Comparison of ENCODE assay signal across 22 cellular contexts in genomic region chr2:101980368-101980767, GRCh38. TPM values are rescaled to one million over a fixed set of nuclear protein-coding genes. Genes with fewer than 3 reads are reported as not detected.
"Had no signal": no experiment of that assay in that cellular context is flagged by ENCODE, and none has a peak within 500 bp of the region (broad histone marks: within the 10 kb centered on the region; RNA-seq: fewer than 3 reads in every experiment).

No MANE protein-coding gene starts in this region.

- DNase-seq: activated naive CD8-positive, alpha-beta T cell treated with anti-CD3 and anti-CD28 coated beads for 36 hours; activated T-cell treated with anti-CD3 and anti-CD28 coated beads, Interleukin-2, amount 50 U/mL, for 1 hour; cortex of kidney; effector CD4-positive, alpha-beta T cell; erythroblast; gastrocnemius medialis; hypothalamus; left cardiac atrium; retina; spleen; stimulated activated CD4-positive, alpha-beta T cell treated with anti-CD3 and anti-CD28 coated beads, Interleukin-4, amount 100 ng/mL, for 1 hour; stimulated activated naive CD4-positive, alpha-beta T cell; WERI-Rb-1 had no signal

- H3K36me3 ChIP-seq: gastrocnemius medialis, tibial nerve, WERI-Rb-1 had no signal

- H3K4me1 ChIP-seq: gastrocnemius medialis, spleen, tibial nerve had no signal

- H3K27ac Mint-ChIP-seq: activated naive CD8-positive, alpha-beta T cell treated with anti-CD3 and anti-CD28 coated beads for 36 hours; activated T-helper 17 cell treated with anti-CD3 and anti-CD28 coated beads, Interleukin-2, amount 50 U/mL, for 72 hours; memory B cell; T-helper 2 cell treated with Interferon-gamma antibody and Interleukin-4, amounts not matched to agents 5 μg/mL and 100 μg/mL, for 36 hours had no signal

- H3K9me3 Mint-ChIP-seq: activated naive CD8-positive, alpha-beta T cell treated with anti-CD3 and anti-CD28 coated beads for 36 hours; activated T-helper 17 cell treated with anti-CD3 and anti-CD28 coated beads, Interleukin-2, amount 50 U/mL, for 72 hours; memory B cell; neural crest cell; T-helper 2 cell treated with Interferon-gamma antibody and Interleukin-4, amounts not matched to agents 5 μg/mL and 100 μg/mL, for 36 hours had no signal

- H3K4me1 Mint-ChIP-seq: activated T-helper 17 cell treated with anti-CD3 and anti-CD28 coated beads, Interleukin-2, amount 50 U/mL, for 72 hours; memory B cell had no signal

- H3K4me3 ChIP-seq: gastrocnemius medialis, spleen, tibial nerve had no signal

- ATAC-seq: activated T-helper 17 cell treated with anti-CD3 and anti-CD28 coated beads, Interleukin-2, amount 50 U/mL, for 72 hours; gastrocnemius medialis; left cardiac atrium; SK-N-SH treated with all-trans-retinoic acid at 6 μM for 48 hours had no signal

- H3K27me3 Mint-ChIP-seq: activated naive CD8-positive, alpha-beta T cell treated with anti-CD3 and anti-CD28 coated beads for 36 hours; activated T-helper 17 cell treated with anti-CD3 and anti-CD28 coated beads, Interleukin-2, amount 50 U/mL, for 72 hours had no signal

- H3K27ac ChIP-seq: gastrocnemius medialis, spleen, tibial nerve, WERI-Rb-1 had no signal

- H3K27me3 ChIP-seq: gastrocnemius medialis, spleen, tibial nerve had no signal

- H3K36me3 Mint-ChIP-seq: activated naive CD8-positive, alpha-beta T cell treated with anti-CD3 and anti-CD28 coated beads for 36 hours; memory B cell had no signal

- FAIRE-seq: endometrium, urothelium cell line had no signal

- H3K4me3 Mint-ChIP-seq: activated naive CD8-positive, alpha-beta T cell treated with anti-CD3 and anti-CD28 coated beads for 36 hours; activated T-helper 17 cell treated with anti-CD3 and anti-CD28 coated beads, Interleukin-2, amount 50 U/mL, for 72 hours; memory B cell; neural crest cell; T-helper 2 cell treated with Interferon-gamma antibody and Interleukin-4, amounts not matched to agents 5 μg/mL and 100 μg/mL, for 36 hours had no signal

- H3K9me3 ChIP-seq: gastrocnemius medialis, spleen, tibial nerve had no signal

RNA-seq across cellular contexts. Expression of gene IL1R2, which starts 11.4 kb away (rescaled TPM):
- total RNA-seq: cerebellum, neural crest cell had no signal
